In the genomic region with DNA sequence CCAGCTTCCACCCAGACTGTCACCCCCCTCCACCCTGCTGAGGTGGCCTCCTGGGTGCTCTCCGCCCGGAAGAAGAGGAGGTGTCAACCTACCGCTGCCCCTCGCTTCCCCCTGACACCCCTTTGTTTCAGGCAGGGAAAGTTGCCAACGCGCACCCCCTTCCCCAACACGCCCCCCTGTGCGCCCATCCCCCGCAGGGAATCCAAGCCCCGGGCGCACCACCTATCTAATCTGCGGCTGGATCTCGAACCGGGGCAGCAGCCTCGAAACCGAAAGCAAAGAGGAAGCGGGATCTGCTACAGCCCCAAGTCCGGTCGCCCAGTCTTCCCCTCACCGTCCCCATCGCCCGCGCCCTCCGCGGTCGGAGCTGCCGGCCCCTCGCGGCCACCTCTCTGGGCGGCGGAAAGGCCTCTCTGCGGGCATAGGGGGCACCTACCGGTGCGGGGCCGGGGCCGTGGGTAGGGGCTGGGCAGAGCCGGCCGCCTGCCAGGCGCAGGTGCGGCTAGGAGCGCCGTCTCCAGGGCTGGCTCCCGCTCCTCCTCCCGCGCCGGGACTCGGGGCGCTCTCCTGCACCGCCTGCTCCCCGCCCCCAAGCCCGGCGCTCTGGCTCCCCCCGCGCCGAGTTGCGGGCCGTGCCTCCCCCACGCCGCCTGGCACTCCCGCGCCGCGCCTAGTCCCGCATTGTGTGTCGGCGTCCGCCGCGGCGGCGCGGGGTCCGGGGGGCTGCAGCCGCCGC, we compare ENCODE assay signal across 1 cellular context.
TF ChIP-seq lines count a peak whose summit lies in the region.

No MANE protein-coding gene starts in this region.

TF ChIP-seq in H1, 55 proteins besides CTCF, POLR2A, EP300 and RAD21:
- TF ChIP-seq CBX8 (IDR thresholded peaks at IDR 0.05; ENCODE audit: borderline replicate concordance, low read depth, low read length) (no peak), MAFK (IDR thresholded peaks at IDR 0.05; ENCODE audit: low read depth, low read length) (no peak), POLR2AphosphoS5 (IDR thresholded peaks at IDR 0.05; ENCODE audit: low read depth, low read length) (no peak), EZH2 (IDR thresholded peaks at IDR 0.05; ENCODE audit: low read depth, low read length, severe bottlenecking) (peak; percentile 50), ZNF274 (IDR thresholded peaks at IDR 0.05; ENCODE audit: borderline replicate concordance, extremely low read depth, low read length) (no peak), CBX5 (IDR thresholded peaks at IDR 0.05; ENCODE audit: low read depth, low read length) (no peak), GTF2F1 (IDR thresholded peaks at IDR 0.05; ENCODE audit: borderline replicate concordance, low read depth, low read length) (no peak), KDM4A (IDR thresholded peaks at IDR 0.05; ENCODE audit: low read depth, low read length, severe bottlenecking) (no peak), YY1 (IDR thresholded peaks at IDR 0.05; ENCODE audit: low read depth, low read length) (no peak), RBBP5 (IDR thresholded peaks at IDR 0.05; ENCODE audit: borderline replicate concordance, low read depth, low read length) (peak; percentile 66; the same call in 1 of the 2 replicates), SP2 (IDR thresholded peaks at IDR 0.05; ENCODE audit: low read length) (no peak), CHD1 (IDR thresholded peaks at IDR 0.05; ENCODE audit: low read depth, low read length) (no peak), ASH2L (IDR thresholded peaks at IDR 0.05; ENCODE audit: low read length) (peak; percentile 65), HDAC6 (IDR thresholded peaks at IDR 0.05; ENCODE audit: low read depth, low read length) (no peak), SP1 (IDR thresholded peaks at IDR 0.05; ENCODE audit: low read depth, low read length) (no peak), TBP (IDR thresholded peaks at IDR 0.05; ENCODE audit: low read depth, low read length) (no peak), POU5F1 (IDR thresholded peaks at IDR 0.05; ENCODE audit: low read depth, low read length) (no peak), CREB1 (IDR thresholded peaks at IDR 0.05) (no peak), SIRT6 (IDR thresholded peaks at IDR 0.05; ENCODE audit: low read length) (no peak), SAP30 (IDR thresholded peaks at IDR 0.05; ENCODE audit: insufficient read depth, insufficient replicate concordance, low read length) (no peak), TAF7 (optimal IDR thresholded peaks at IDR 0.05; ENCODE audit: borderline replicate concordance, low read depth, low read length) (no peak), PHF8 (conservative IDR thresholded peaks at IDR 0.05; ENCODE audit: low read depth, low read length) (0 out of 2 replicates have a peak, but pooled peaks have one; percentile 20), TAF1 (IDR thresholded peaks at IDR 0.05; ENCODE audit: low read depth, low read length) (no peak), SIN3A (conservative IDR thresholded peaks at IDR 0.05 in 1 of 2, IDR thresholded peaks at IDR 0.05 in 1 of 2; ENCODE audit: low read depth in 1 of 2, low read length in 2 of 2) (0 out of 4 replicates have a peak, but pooled peaks of 1 of the 2 experiments have one; percentile 15), TCF12 (IDR thresholded peaks at IDR 0.05; ENCODE audit: low read depth, low read length) (no peak), KDM1A (IDR thresholded peaks at IDR 0.05; ENCODE audit: borderline replicate concordance, low read length) (no peak), NANOG (IDR thresholded peaks at IDR 0.05; ENCODE audit: insufficient read depth, low read depth, low read length, poor library complexity, severe bottlenecking) (no peak)
- TF ChIP-seq, protein P1, sequence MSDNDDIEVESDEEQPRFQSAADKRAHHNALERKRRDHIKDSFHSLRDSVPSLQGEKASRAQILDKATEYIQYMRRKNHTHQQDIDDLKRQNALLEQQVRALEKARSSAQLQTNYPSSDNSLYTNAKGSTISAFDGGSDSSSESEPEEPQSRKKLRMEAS (IDR thresholded peaks at IDR 0.05), result no peak
- TF ChIP-seq, protein P2, sequence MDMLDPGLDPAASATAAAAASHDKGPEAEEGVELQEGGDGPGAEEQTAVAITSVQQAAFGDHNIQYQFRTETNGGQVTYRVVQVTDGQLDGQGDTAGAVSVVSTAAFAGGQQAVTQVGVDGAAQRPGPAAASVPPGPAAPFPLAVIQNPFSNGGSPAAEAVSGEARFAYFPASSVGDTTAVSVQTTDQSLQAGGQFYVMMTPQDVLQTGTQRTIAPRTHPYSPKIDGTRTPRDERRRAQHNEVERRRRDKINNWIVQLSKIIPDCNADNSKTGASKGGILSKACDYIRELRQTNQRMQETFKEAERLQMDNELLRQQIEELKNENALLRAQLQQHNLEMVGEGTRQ (IDR thresholded peaks at IDR 0.05; ENCODE audit: low read length), result no peak
- TF ChIP-seq, protein P3, sequence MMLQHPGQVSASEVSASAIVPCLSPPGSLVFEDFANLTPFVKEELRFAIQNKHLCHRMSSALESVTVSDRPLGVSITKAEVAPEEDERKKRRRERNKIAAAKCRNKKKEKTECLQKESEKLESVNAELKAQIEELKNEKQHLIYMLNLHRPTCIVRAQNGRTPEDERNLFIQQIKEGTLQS (IDR thresholded peaks at IDR 0.05; ENCODE audit: insufficient read depth, low read depth, low read length), result no peak
- TF ChIP-seq, protein P4, sequence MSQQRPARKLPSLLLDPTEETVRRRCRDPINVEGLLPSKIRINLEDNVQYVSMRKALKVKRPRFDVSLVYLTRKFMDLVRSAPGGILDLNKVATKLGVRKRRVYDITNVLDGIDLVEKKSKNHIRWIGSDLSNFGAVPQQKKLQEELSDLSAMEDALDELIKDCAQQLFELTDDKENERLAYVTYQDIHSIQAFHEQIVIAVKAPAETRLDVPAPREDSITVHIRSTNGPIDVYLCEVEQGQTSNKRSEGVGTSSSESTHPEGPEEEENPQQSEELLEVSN (IDR thresholded peaks at IDR 0.05), result no peak
